In genomic region chrX:154317391-154318000, GRCh38 we compare ENCODE assay signal across 9 cellular contexts. TPM values are rescaled to one million over a fixed set of nuclear protein-coding genes. Genes with fewer than 3 reads are reported as not detected.
DNase-seq lines count a peak whose midpoint lies in the region; ATAC-seq, FAIRE-seq and TF ChIP-seq lines count a peak whose summit lies in the region.
"Had no signal": no experiment of that assay in that cellular context is flagged by ENCODE, and none has a peak within 500 bp of the region (broad histone marks: within the 10 kb centered on the region; RNA-seq: fewer than 3 reads in every experiment).

No MANE protein-coding gene starts in this region.

- peaks cover 60% of the 10 kb centered on the region for H3K4me1 Mint-ChIP-seq in activated naive CD8-positive, alpha-beta T cell treated with anti-CD3 and anti-CD28 coated beads, Interleukin-2, amount 50 U/mL, for 24 hours

- H3K27me3 ChIP-seq in AG04450 (ENCODE audit: control insufficient read depth, insufficient read depth, low read length) (peaks cover 5% of the 10 kb centered on the region), WERI-Rb-1 (ENCODE audit: insufficient read depth, low read depth, severe bottlenecking) (peaks cover 2% of the 10 kb centered on the region)

- no peaks in the 10 kb centered on the region for H3K27me3 Mint-ChIP-seq in activated naive CD8-positive, alpha-beta T cell treated with anti-CD3 and anti-CD28 coated beads, Interleukin-2, amount 50 U/mL, for 24 hours

- H3K9me3 Mint-ChIP-seq in activated naive CD8-positive, alpha-beta T cell treated with anti-CD3 and anti-CD28 coated beads, Interleukin-2, amount 50 U/mL, for 24 hours, result no peaks in the 10 kb centered on the region

- H3K36me3 Mint-ChIP-seq in activated naive CD8-positive, alpha-beta T cell treated with anti-CD3 and anti-CD28 coated beads, Interleukin-2, amount 50 U/mL, for 24 hours (ENCODE audit: low read depth), result no peaks in the 10 kb centered on the region

- TF ChIP-seq CTCF in AG04450 (IDR thresholded peaks at IDR 0.05; ENCODE audit: low read depth, low read length) (peak; percentile 58), WERI-Rb-1 (IDR thresholded peaks at IDR 0.05; ENCODE audit: low read depth, low read length) (peak; percentile 62)

- H3K36me3 ChIP-seq in WERI-Rb-1, result no peaks in the 10 kb centered on the region

- POLR2A ChIA-PET in AG04450 (lab: Yijun Ruan, JAX), result no interaction called here

- H3K27ac Mint-ChIP-seq in activated naive CD8-positive, alpha-beta T cell treated with anti-CD3 and anti-CD28 coated beads, Interleukin-2, amount 50 U/mL, for 24 hours, result no peak overlapping the region

- CTCF ChIA-PET in AG04450 (lab: Charles Lee), result interaction anchor here (0.6 to 3.2 kb wide), 5 partner anchors 9 to 657 kb away, joined by 4 to 12 read pairs (median 5); no protein-coding TSS in a partner anchor

- peak; percentile 78 for FAIRE-seq in GM18507 (lab: Jason Lieb, UNC)

- DNase-seq in AG04450 (ENCODE audit: low read depth, low spot score) (no peak), GM18507 (ENCODE audit: extremely low spot score, insufficient read length, low read depth) (no peak), WERI-Rb-1 (peak; percentile 72), left colon (no peak), SHP77 treated with DMSO at 0.1 percent for 48 hours (lab: John Stamatoyannopoulos, UW) (no peak)
- DNase-seq in activated naive CD4-positive, alpha-beta T cell treated with anti-CD3 and anti-CD28 coated beads, Interleukin-2, amount 50 U/mL, for 16 hours, result no peak
- DNase-seq in activated naive CD8-positive, alpha-beta T cell treated with anti-CD3 and anti-CD28 coated beads, Interleukin-2, amount 50 U/mL, for 24 hours, result no peak
- DNase-seq: activated CD4-positive, CD25-positive, alpha-beta regulatory T cell had no signal

- H3K27ac ChIP-seq in AG04450 (ENCODE audit: low read depth, low read length) (no peak overlapping the region), WERI-Rb-1 (no peak overlapping the region)

- H3K4me3 ChIP-seq in AG04450 (ENCODE audit: low read depth, low read length) (no peak overlapping the region), WERI-Rb-1 (ENCODE audit: low read depth, low read length) (no peak overlapping the region)

- intact Hi-C loops in left colon (cut with DNase I, micrococcal nuclease), result no loop called here

- no peak overlapping the region for H3K4me3 Mint-ChIP-seq in activated naive CD8-positive, alpha-beta T cell treated with anti-CD3 and anti-CD28 coated beads, Interleukin-2, amount 50 U/mL, for 24 hours

- ATAC-seq in left colon (peak; percentile 23), GM21381 (IDR thresholded peaks at IDR 0.05; ENCODE audit: unreplicated experiment) (no peak)
- ATAC-seq in activated naive CD8-positive, alpha-beta T cell treated with anti-CD3 and anti-CD28 coated beads, Interleukin-2, amount 50 U/mL, for 24 hours, result no peak

- no peaks in the 10 kb centered on the region for H3K9me3 ChIP-seq in AG04450 (ENCODE audit: control insufficient read depth, insufficient read depth, low read length)
- H3K9me3 ChIP-seq in WERI-Rb-1 (ENCODE audit: severe bottlenecking), result no peaks in the 10 kb centered on the region

RNA-seq across cellular contexts. Expression of gene TKTL1, which starts 21.9 kb away (rescaled TPM):
- not detected in 2 replicates for polyA plus RNA-seq in AG04450 (2011; rRNA removed)
- not detected in 2 replicates for polyA minus RNA-seq in AG04450 (2011; rRNA and poly(A)+ RNA removed)
- total RNA-seq in left colon, result not detected

RNA-seq across cellular contexts. Expression of gene TEX28, which starts 22.6 kb away (rescaled TPM):
- polyA plus RNA-seq in AG04450 (2011; rRNA removed), result not detected in 2 replicates
- polyA minus RNA-seq in AG04450 (2011; rRNA and poly(A)+ RNA removed), result not detected in 2 replicates
- not detected for total RNA-seq in left colon

RNA-seq across cellular contexts. Expression of gene FLNA, which starts 56.9 kb away (rescaled TPM):
- 605 and 863 TPM in 2 replicates for polyA plus RNA-seq in AG04450 (2011; rRNA removed)
- 2,648 and 3,897 TPM in 2 replicates for polyA minus RNA-seq in AG04450 (2011; rRNA and poly(A)+ RNA removed)
- 100 to 1,000 TPM in 1 of 2 donors, 10 to 100 TPM in 1; 84.2 to 741 TPM for total RNA-seq in left colon
